In genomic region chr11:18720086-18720810, GRCh38 we compare ENCODE assay signal across 9 cellular contexts. TPM values are rescaled to one million over a fixed set of nuclear protein-coding genes. Genes with fewer than 3 reads are reported as not detected.
DNase-seq lines count a peak whose midpoint lies in the region; ATAC-seq and TF ChIP-seq lines count a peak whose summit lies in the region.
"Had no signal": no experiment of that assay in that cellular context is flagged by ENCODE, and none has a peak within 500 bp of the region (broad histone marks: within the 10 kb centered on the region; RNA-seq: fewer than 3 reads in every experiment).

No MANE protein-coding gene starts in this region.

- H3K4ac ChIP-seq in trophoblast cell (ENCODE audit: low read depth, low read length): no peak overlapping the region

- peak overlapping the region in 3 of 10 experiments; percentile 73 to 78 (median 73); a peak in 3 of 20 replicates for H3K4me3 ChIP-seq in BLaER1 treated with 17β-estradiol and CSF1 and Interleukin-3, amounts not matched to agents 10 nM and 100 nM
- H3K4me3 ChIP-seq in KMS-11 (IDR thresholded peaks at IDR 0.05; ENCODE audit: insufficient read depth, low read depth, low read length) (no peak overlapping the region), coronary artery (peak overlapping the region; percentile 72), trophoblast cell (ENCODE audit: low read depth, low read length) (no peak overlapping the region)

- H3K27ac ChIP-seq in BLaER1 treated with 17β-estradiol and CSF1 and Interleukin-3, amounts not matched to agents 10 nM and 100 nM: no peak overlapping the region
- H3K27ac ChIP-seq in KMS-11: no peak overlapping the region
- H3K27ac ChIP-seq in coronary artery: peak overlapping the region; percentile 48 to 84
- no peak overlapping the region for H3K27ac ChIP-seq in trophoblast cell (ENCODE audit: low read depth, low read length)

- no peaks in the 10 kb centered on the region for H3K9me3 ChIP-seq in BLaER1 treated with 17β-estradiol and CSF1 and Interleukin-3, amounts not matched to agents 10 nM and 100 nM (replicated peaks in 1 of 11)
- peaks cover 2% of the 10 kb centered on the region for H3K9me3 ChIP-seq in trophoblast cell (ENCODE audit: insufficient read depth, low read depth, low read length)

- peaks cover 3 to 7% of the 10 kb centered on the region in 2 donors for H3K27me3 Mint-ChIP-seq in natural killer cell (ENCODE audit: low read depth in 2 of 2)

- no peaks in the 10 kb centered on the region for H3K36me3 ChIP-seq in BLaER1 treated with 17β-estradiol and CSF1 and Interleukin-3, amounts not matched to agents 10 nM and 100 nM
- H3K36me3 ChIP-seq in KMS-11 (ENCODE audit: insufficient read depth) (no peaks in the 10 kb centered on the region), trophoblast cell (ENCODE audit: control insufficient read depth in 1 of 2, insufficient read depth in 2 of 2, low read length in 2 of 2) (no peaks in the 10 kb centered on the region)

- no peak overlapping the region for H2BK12ac ChIP-seq in trophoblast cell (ENCODE audit: low read length)

- H2AK5ac ChIP-seq in trophoblast cell (ENCODE audit: low read length): no peak overlapping the region

- no peaks in the 10 kb centered on the region for H3K9me3 Mint-ChIP-seq in natural killer cell

- H3K4me1 ChIP-seq in BLaER1 treated with 17β-estradiol and CSF1 and Interleukin-3, amounts not matched to agents 10 nM and 100 nM: peaks cover 4 to 21% (median 11%) of the 10 kb centered on the region in 10 experiments; a peak in 16 of 20 replicates
- peaks cover 7% of the 10 kb centered on the region for H3K4me1 ChIP-seq in KMS-11 (ENCODE audit: low read depth, poor library complexity, severe bottlenecking)
- peaks cover 4 to 9% of the 10 kb centered on the region in 2 experiments for H3K4me1 ChIP-seq in trophoblast cell (ENCODE audit: control insufficient read depth in 1 of 2, insufficient read depth in 2 of 2, low read length in 2 of 2)

- H4K8ac ChIP-seq in trophoblast cell (ENCODE audit: low read depth, low read length): no peak overlapping the region

- no peak overlapping the region for H2BK120ac ChIP-seq in trophoblast cell (ENCODE audit: insufficient read depth, low read length, poor library complexity)

- H3K79me1 ChIP-seq in trophoblast cell (ENCODE audit: low read length): no peaks in the 10 kb centered on the region

- DNase-seq in coronary artery (ENCODE audit: low spot score): no peak
- no peak for DNase-seq in natural killer cell
- no peak for DNase-seq in trophoblast cell
- no peak for DNase-seq in GM13976 (ENCODE audit: low spot score)
- no peak for DNase-seq in SIG-M5 treated with dmso at 0.1 percent for 504 hours (lab: John Stamatoyannopoulos, UW; ENCODE audit: unreplicated experiment)
- DNase-seq: NCI-H1694 had no signal

- no peak for ATAC-seq in natural killer cell
- ATAC-seq in GM18498 (IDR thresholded peaks at IDR 0.05; ENCODE audit: unreplicated experiment): no peak

- no peaks in the 10 kb centered on the region for H4K20me1 ChIP-seq in BLaER1 treated with 17β-estradiol and CSF1 and Interleukin-3, amounts not matched to agents 10 nM and 100 nM
- no peaks in the 10 kb centered on the region for H4K20me1 ChIP-seq in KMS-11 (ENCODE audit: insufficient read depth)

- no peak overlapping the region for H3K14ac ChIP-seq in trophoblast cell (ENCODE audit: low read length)

- H4K12ac ChIP-seq in trophoblast cell (ENCODE audit: low read depth, low read length): no peak overlapping the region

- TF ChIP-seq CTCF in KMS-11 (conservative IDR thresholded peaks at IDR 0.05; ENCODE audit: low read depth, low read length): no peak
- TF ChIP-seq CTCF in coronary artery (IDR thresholded peaks at IDR 0.05): no peak
- TF ChIP-seq CTCF in natural killer cell (IDR thresholded peaks at IDR 0.05): no peak
- TF ChIP-seq CTCF in GM13976 (IDR thresholded peaks at IDR 0.05; ENCODE audit: borderline replicate concordance, control extremely low read depth, extremely low read depth, insufficient read depth, missing control alignments): no peak

- H4K91ac ChIP-seq in trophoblast cell (ENCODE audit: low read depth, low read length): no peak overlapping the region

- H2AFZ ChIP-seq in KMS-11 (ENCODE audit: low read depth) (peak overlapping the region; percentile 95), trophoblast cell (ENCODE audit: insufficient read depth, low read length, poor library complexity) (no peak overlapping the region)

- H3K18ac ChIP-seq in trophoblast cell (ENCODE audit: low read length): no peak overlapping the region

- H2BK5ac ChIP-seq in trophoblast cell (ENCODE audit: low read depth, low read length, poor library complexity): no peak overlapping the region

- intact Hi-C loops in natural killer cell (cut with micrococcal nuclease): loop anchor here (5.0 to 10.0 kb wide), 2 partner anchors 85 to 708 kb away; partner anchors contain the start of genes SERGEF and SPTY2D1

- no peaks in the 10 kb centered on the region for H3K36me3 Mint-ChIP-seq in natural killer cell

- no CpG with 5 or more reads among the region's 5 CpGs for WGBS in trophoblast cell (ENCODE audit: extremely low coverage, insufficient coverage, insufficient read length)

- in situ Hi-C loops in GM13976 (cut with MboI; ENCODE audit: low sequenced_read_pairs, unreplicated experiment): no loop called here

- peak overlapping the region in 4 of 11 experiments; percentile 79 to 83 (median 82); a peak in 4 of 22 replicates for H3K9ac ChIP-seq in BLaER1 treated with 17β-estradiol and CSF1 and Interleukin-3, amounts not matched to agents 10 nM and 100 nM
- no peak overlapping the region for H3K9ac ChIP-seq in KMS-11
- no peak overlapping the region for H3K9ac ChIP-seq in trophoblast cell (ENCODE audit: low read length)

- H3K27ac Mint-ChIP-seq in natural killer cell: peak overlapping the region in 1 of 2 donors; percentile 84

- H3K79me2 ChIP-seq in KMS-11 (ENCODE audit: insufficient read depth, low read depth) (no peaks in the 10 kb centered on the region), trophoblast cell (ENCODE audit: control insufficient read depth, insufficient read depth, low read length, poor library complexity) (no peaks in the 10 kb centered on the region)

- H3K4me3 Mint-ChIP-seq in natural killer cell: peak overlapping the region; percentile 95

- no peak overlapping the region for H3K23ac ChIP-seq in trophoblast cell (ENCODE audit: low read length)

- H3K4me2 ChIP-seq in BLaER1 treated with 17β-estradiol and CSF1 and Interleukin-3, amounts not matched to agents 10 nM and 100 nM: peak overlapping the region in 10 of 11 experiments; percentile 93 to 100 (median 95); a peak in 21 of 22 replicates
- peak overlapping the region; percentile 77; the same call in 1 of the 2 replicates for H3K4me2 ChIP-seq in KMS-11
- no peak overlapping the region for H3K4me2 ChIP-seq in trophoblast cell (ENCODE audit: low read length)

- H3K4me1 Mint-ChIP-seq in natural killer cell: peaks cover 5 to 23% of the 10 kb centered on the region in 2 donors

- no peaks in the 10 kb centered on the region for H3K27me3 ChIP-seq in BLaER1 treated with 17β-estradiol and CSF1 and Interleukin-3, amounts not matched to agents 10 nM and 100 nM
- H3K27me3 ChIP-seq in KMS-11 (ENCODE audit: insufficient read depth, low read depth) (no peaks in the 10 kb centered on the region), trophoblast cell (ENCODE audit: insufficient read depth, low read length) (peaks cover 5% of the 10 kb centered on the region)

RNA-seq across cellular contexts. Expression of gene IGSF22, which starts 5.7 kb away (rescaled TPM):
- total RNA-seq in natural killer cell: 1 to 10 TPM in 2 of 3 donors, under 1 TPM in 1; 0.83 to 1.7 (median 1.2) TPM
- 0.01 TPM in 2 replicates for polyA plus RNA-seq in trophoblast cell (2013)

RNA-seq across cellular contexts. Expression of gene TMEM86A, which starts 21.7 kb away (rescaled TPM):
- total RNA-seq in natural killer cell: 1 to 10 TPM; 3.1 to 9.3 (median 9.0) TPM
- polyA plus RNA-seq in trophoblast cell (2013): 1.2 and 1.6 TPM in 2 replicates

Comparison
In these comparisons a context has a peak if more than half of its experiments do, and no peak if none do; other contexts are left out.
1. H3K27ac ChIP-seq: peak in coronary artery (2 of 2); none in BLaER1 treated with 17β-estradiol and CSF1 and Interleukin-3, amounts not matched to agents 10 nM and 100 nM (0 of 11), KMS-11 (single experiment) and trophoblast cell (single experiment).